Comparison of ENCODE assay signal across 19 cellular contexts in the genomic region with DNA sequence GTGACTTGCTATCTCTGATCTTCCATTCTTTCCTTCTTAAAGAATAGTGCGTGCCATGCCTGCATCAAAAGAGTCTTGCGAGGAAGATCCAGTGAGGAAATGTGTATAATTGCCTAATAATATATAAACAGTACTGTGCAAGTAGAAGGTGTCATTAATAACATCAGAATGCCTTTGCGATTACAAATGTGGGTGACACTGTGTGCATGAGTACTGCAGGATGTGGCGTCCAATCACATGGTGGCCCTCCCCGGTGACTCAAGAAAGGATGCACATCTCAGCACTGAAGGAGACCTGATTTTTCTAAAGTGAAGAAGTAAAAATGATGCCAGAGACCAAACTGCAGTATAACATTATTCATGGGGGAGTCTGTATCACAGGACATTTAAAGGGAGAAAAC.
DNase-seq lines count a peak whose midpoint lies in the region; ATAC-seq and TF ChIP-seq lines count a peak whose summit lies in the region.
"Had no signal": no experiment of that assay in that cellular context is flagged by ENCODE, and none has a peak within 500 bp of the region (broad histone marks: within the 10 kb centered on the region; RNA-seq: fewer than 3 reads in every experiment).

No MANE protein-coding gene starts in this region.

- H2AFZ ChIP-seq in mesenchymal stem cell (ENCODE audit: low read depth, low read length) (no peak overlapping the region), hepatocyte (no peak overlapping the region)

- CTCF ChIA-PET in activated CD4-positive, alpha-beta T cell treated with anti-CD3 and anti-CD28 coated beads for 36 hours (lab: Charles Lee): no interaction called here
- CTCF ChIA-PET in activated CD4-positive, alpha-beta T cell treated with anti-CD3 and anti-CD28 coated beads, Interleukin-2, amount 10 ng/mL, durations not matched to agents 7 days and 5 days (lab: Charles Lee): no interaction called here

- 56% methylated on average over 3 of the region's 5 CpGs for WGBS in mesenchymal stem cell
- 88% methylated on average over 5 of the region's 5 CpGs for WGBS in hepatocyte (ENCODE audit: low lambda C conversion rate, missing lambda C conversion rate)

- H3K27me3 ChIP-seq in mesenchymal stem cell (ENCODE audit: control insufficient read depth in 1 of 2, insufficient read depth in 1 of 2, low read length in 2 of 2) (no peaks in the 10 kb centered on the region), hepatocyte (no peaks in the 10 kb centered on the region)
- H3K27me3 ChIP-seq: SJCRH30, spleen, upper lobe of left lung had no signal

- DNase-seq in activated CD4-positive, alpha-beta T cell treated with anti-CD3 and anti-CD28 coated beads for 36 hours: peak; percentile 31
- no peak for DNase-seq in activated CD4-positive, alpha-beta T cell treated with anti-CD3 and anti-CD28 coated beads, Interleukin-2, amount 10 ng/mL, durations not matched to agents 7 days and 5 days
- DNase-seq in M059J (ENCODE audit: low read depth) (peak; percentile 58), astrocyte of the hippocampus (ENCODE audit: low read depth, low spot score) (peak; percentile 33), mesenchymal stem cell (peak; percentile 84), left lobe of liver (ENCODE audit: low spot score) (no peak), hepatocyte (ENCODE audit: low spot score) (no peak)
- DNase-seq: Kasumi-1; NCI-H1436; NCI-H2227 treated with DMSO at 0.1 percent for 48 hours; psoas muscle; SJCRH30; spleen; stimulated activated naive CD4-positive, alpha-beta T cell; upper lobe of left lung had no signal

- H3K18ac ChIP-seq in mesenchymal stem cell (ENCODE audit: low read depth in 1 of 2, low read length in 2 of 2): no peak overlapping the region

- H2BK15ac ChIP-seq in mesenchymal stem cell (ENCODE audit: low read depth, poor library complexity, severe bottlenecking): no peak overlapping the region

- H3K4me1 ChIP-seq in mesenchymal stem cell (ENCODE audit: control insufficient read depth, insufficient read depth, low read depth, low read length): no peaks in the 10 kb centered on the region
- H3K4me1 ChIP-seq in hepatocyte (ENCODE audit: insufficient read depth): no peaks in the 10 kb centered on the region
- H3K4me1 ChIP-seq: psoas muscle, SJCRH30, spleen, upper lobe of left lung had no signal

- no peaks in the 10 kb centered on the region for H3K27me3 Mint-ChIP-seq in activated CD4-positive, alpha-beta T cell treated with anti-CD3 and anti-CD28 coated beads for 36 hours
- peaks cover 1% of the 10 kb centered on the region for H3K27me3 Mint-ChIP-seq in activated CD4-positive, alpha-beta T cell treated with anti-CD3 and anti-CD28 coated beads, Interleukin-2, amount 10 ng/mL, durations not matched to agents 7 days and 5 days
- H3K27me3 Mint-ChIP-seq: memory B cell had no signal

- H3K9ac ChIP-seq in mesenchymal stem cell (ENCODE audit: low read length): no peak overlapping the region

- H3K27ac ChIP-seq in mesenchymal stem cell (ENCODE audit: low read length, poor library complexity, severe bottlenecking) (no peak overlapping the region), hepatocyte (no peak overlapping the region)
- H3K27ac ChIP-seq: 22Rv1, C4-2B, psoas muscle, SJCRH30, spleen, upper lobe of left lung had no signal

- H3K4me2 ChIP-seq in mesenchymal stem cell (ENCODE audit: low read length, poor library complexity, severe bottlenecking) (no peak overlapping the region), hepatocyte (no peak overlapping the region)

- H3K36me3 ChIP-seq in mesenchymal stem cell (ENCODE audit: control insufficient read depth in 1 of 2, insufficient read depth in 2 of 2, low read depth in 1 of 2, low read length in 2 of 2) (no peaks in the 10 kb centered on the region), hepatocyte (replicated peaks; ENCODE audit: insufficient read depth, low read depth) (no peaks in the 10 kb centered on the region)
- H3K36me3 ChIP-seq: SJCRH30, spleen, upper lobe of left lung had no signal

- no peak for TF ChIP-seq CTCF in hepatocyte (IDR thresholded peaks at IDR 0.05; ENCODE audit: poor library complexity)

- no peak overlapping the region for H3K23ac ChIP-seq in mesenchymal stem cell (ENCODE audit: low read length in 2 of 2)

- H3K36me3 Mint-ChIP-seq in activated CD4-positive, alpha-beta T cell treated with anti-CD3 and anti-CD28 coated beads for 36 hours (ENCODE audit: low read depth): no peaks in the 10 kb centered on the region
- no peaks in the 10 kb centered on the region for H3K36me3 Mint-ChIP-seq in activated CD4-positive, alpha-beta T cell treated with anti-CD3 and anti-CD28 coated beads, Interleukin-2, amount 10 ng/mL, durations not matched to agents 7 days and 5 days (ENCODE audit: low read depth)
- H3K36me3 Mint-ChIP-seq: memory B cell had no signal

- H3K27ac Mint-ChIP-seq in activated CD4-positive, alpha-beta T cell treated with anti-CD3 and anti-CD28 coated beads for 36 hours: no peak overlapping the region
- no peak overlapping the region for H3K27ac Mint-ChIP-seq in activated CD4-positive, alpha-beta T cell treated with anti-CD3 and anti-CD28 coated beads, Interleukin-2, amount 10 ng/mL, durations not matched to agents 7 days and 5 days
- H3K27ac Mint-ChIP-seq: memory B cell had no signal

- POLR2A ChIA-PET in activated CD4-positive, alpha-beta T cell treated with anti-CD3 and anti-CD28 coated beads for 36 hours (lab: Charles Lee): no interaction called here
- POLR2A ChIA-PET in activated CD4-positive, alpha-beta T cell treated with anti-CD3 and anti-CD28 coated beads, Interleukin-2, amount 10 ng/mL, durations not matched to agents 7 days and 5 days (lab: Charles Lee): no interaction called here

- no peak overlapping the region for H4K91ac ChIP-seq in mesenchymal stem cell (ENCODE audit: low read length)

- no peak overlapping the region for H2BK12ac ChIP-seq in mesenchymal stem cell (ENCODE audit: low read length in 2 of 2)

- H3K14ac ChIP-seq in mesenchymal stem cell (ENCODE audit: low read length in 2 of 2): no peak overlapping the region

- peaks cover 7% of the 10 kb centered on the region for H3K4me1 Mint-ChIP-seq in activated CD4-positive, alpha-beta T cell treated with anti-CD3 and anti-CD28 coated beads for 36 hours
- H3K4me1 Mint-ChIP-seq in activated CD4-positive, alpha-beta T cell treated with anti-CD3 and anti-CD28 coated beads, Interleukin-2, amount 10 ng/mL, durations not matched to agents 7 days and 5 days: peaks cover 14% of the 10 kb centered on the region
- H3K4me1 Mint-ChIP-seq: memory B cell had no signal

- no peak overlapping the region for H3K4me3 Mint-ChIP-seq in activated CD4-positive, alpha-beta T cell treated with anti-CD3 and anti-CD28 coated beads for 36 hours
- no peak overlapping the region for H3K4me3 Mint-ChIP-seq in activated CD4-positive, alpha-beta T cell treated with anti-CD3 and anti-CD28 coated beads, Interleukin-2, amount 10 ng/mL, durations not matched to agents 7 days and 5 days
- H3K4me3 Mint-ChIP-seq: memory B cell had no signal

- no peaks in the 10 kb centered on the region for H3K79me2 ChIP-seq in hepatocyte

- H2AK5ac ChIP-seq in mesenchymal stem cell (ENCODE audit: low read length, severe bottlenecking): no peak overlapping the region

- no peak overlapping the region for H2BK5ac ChIP-seq in mesenchymal stem cell (ENCODE audit: low read depth, low read length, poor library complexity, severe bottlenecking)

- H3K9me3 Mint-ChIP-seq in activated CD4-positive, alpha-beta T cell treated with anti-CD3 and anti-CD28 coated beads for 36 hours (ENCODE audit: low read depth): peaks cover 2% of the 10 kb centered on the region
- no peaks in the 10 kb centered on the region for H3K9me3 Mint-ChIP-seq in activated CD4-positive, alpha-beta T cell treated with anti-CD3 and anti-CD28 coated beads, Interleukin-2, amount 10 ng/mL, durations not matched to agents 7 days and 5 days
- H3K9me3 Mint-ChIP-seq: memory B cell had no signal

- H3K4me3 ChIP-seq in mesenchymal stem cell (ENCODE audit: insufficient read depth in 1 of 2, low read depth in 1 of 2, low read length in 2 of 2) (no peak overlapping the region), hepatocyte (no peak overlapping the region)
- H3K4me3 ChIP-seq: psoas muscle, SJCRH30, spleen, upper lobe of left lung had no signal

- H4K8ac ChIP-seq in mesenchymal stem cell (ENCODE audit: low read length): no peak overlapping the region

- no peak overlapping the region for H2BK120ac ChIP-seq in mesenchymal stem cell (ENCODE audit: low read depth, low read length)

- no peaks in the 10 kb centered on the region for H3K9me2 ChIP-seq in hepatocyte (replicated peaks; ENCODE audit: insufficient read depth)

- H4K20me1 ChIP-seq in hepatocyte (ENCODE audit: insufficient read depth, poor library complexity, severe bottlenecking): no peaks in the 10 kb centered on the region

- no peak overlapping the region for H3K4ac ChIP-seq in mesenchymal stem cell (ENCODE audit: low read depth in 1 of 2, low read length in 2 of 2)

- no peaks in the 10 kb centered on the region for H3K9me3 ChIP-seq in mesenchymal stem cell (ENCODE audit: control insufficient read depth, low read length)
- no peaks in the 10 kb centered on the region for H3K9me3 ChIP-seq in hepatocyte (ENCODE audit: low read depth)
- H3K9me3 ChIP-seq: psoas muscle, SJCRH30, spleen, upper lobe of left lung had no signal

- intact Hi-C loops in activated CD4-positive, alpha-beta T cell treated with anti-CD3 and anti-CD28 coated beads for 36 hours (cut with DNase I, micrococcal nuclease): no loop called here

- H3K79me1 ChIP-seq in mesenchymal stem cell (replicated peaks; ENCODE audit: low read length, poor library complexity, severe bottlenecking): no peaks in the 10 kb centered on the region

- ATAC-seq in activated CD4-positive, alpha-beta T cell treated with anti-CD3 and anti-CD28 coated beads for 36 hours: peak; percentile 55
- no peak for ATAC-seq in GM21367 (IDR thresholded peaks at IDR 0.05; ENCODE audit: unreplicated experiment)
- ATAC-seq in left lobe of liver: no peak
- ATAC-seq: psoas muscle had no signal

Comparison
In these comparisons a context has a peak if more than half of its experiments do, and no peak if none do; other contexts are left out.
1. DNase-seq: peak in activated CD4-positive, alpha-beta T cell treated with anti-CD3 and anti-CD28 coated beads for 36 hours (single experiment), M059J (single experiment), astrocyte of the hippocampus (single experiment) and mesenchymal stem cell (single experiment); none in activated CD4-positive, alpha-beta T cell treated with anti-CD3 and anti-CD28 coated beads, Interleukin-2, amount 10 ng/mL, durations not matched to agents 7 days and 5 days (single experiment), left lobe of liver (single experiment) and hepatocyte (single experiment).